ENCODE assay signal across 25 cellular contexts in genomic region chr4:135382280-135382679, GRCh38.
"Had no signal": no experiment of that assay in that cellular context is flagged by ENCODE, and none has a peak within 500 bp of the region (broad histone marks: within the 10 kb centered on the region; RNA-seq: fewer than 3 reads in every experiment).

No MANE protein-coding gene starts in this region.

- H3K36me3 ChIP-seq: esophagus squamous epithelium, ovary, right lobe of liver, tibial nerve, uterus had no signal

- H3K27ac Mint-ChIP-seq: activated CD4-positive, alpha-beta memory T cell treated with anti-CD3 and anti-CD28 coated beads, Interleukin-2, amount 10 ng/mL, durations not matched to agents 7 days and 5 days; activated CD8-positive, alpha-beta memory T cell treated with anti-CD3 and anti-CD28 coated beads, Interleukin-2, amount 10 ng/mL, durations not matched to agents 7 days and 5 days; activated naive CD8-positive, alpha-beta T cell treated with anti-CD3 and anti-CD28 coated beads, Interleukin-2, amount 50 U/mL, for 24 hours; activated T-helper 2 cell treated with anti-CD3 and anti-CD28 coated beads, Interferon-gamma antibody, Interleukin-2, Interleukin-4, amounts not matched to agents 10 μg/mL and 5 μg/mL and 100 μg/mL, durations not matched to agents 14 hours and 24 hours and 36 hours; naive thymus-derived CD8-positive, alpha-beta T cell; stimulated activated naive CD8-positive, alpha-beta T cell treated with anti-CD3 and anti-CD28 coated beads, Interleukin-15, Interleukin-2, amounts not matched to agents 100 ng/mL and 50 ng/mL, for 24 hours; T-helper 2 cell treated with Interferon-gamma antibody and Interleukin-4, amounts not matched to agents 5 μg/mL and 100 μg/mL, for 36 hours had no signal

- ATAC-seq: activated CD8-positive, alpha-beta memory T cell treated with anti-CD3 and anti-CD28 coated beads, Interleukin-2, amount 10 ng/mL, durations not matched to agents 7 days and 5 days; activated naive CD8-positive, alpha-beta T cell treated with anti-CD3 and anti-CD28 coated beads, Interleukin-2, amount 50 U/mL, for 24 hours; left cardiac atrium; naive thymus-derived CD8-positive, alpha-beta T cell; right lobe of liver had no signal

- H3K27me3 ChIP-seq: esophagus squamous epithelium, ovary, right lobe of liver, tibial nerve, uterus had no signal

- H3K4me3 ChIP-seq: esophagus squamous epithelium, ovary, right lobe of liver, tibial nerve, uterus had no signal

- H3K4me1 ChIP-seq: esophagus squamous epithelium, right lobe of liver, tibial nerve, uterus had no signal

- DNase-seq: activated CD4-positive, alpha-beta memory T cell treated with anti-CD3 and anti-CD28 coated beads, Interleukin-2, amount 10 ng/mL, durations not matched to agents 7 days and 5 days; activated CD4-positive, alpha-beta T cell treated with anti-CD3 and anti-CD28 coated beads for 48 hours; activated CD4-positive, CD25-positive, alpha-beta regulatory T cell; activated CD8-positive, alpha-beta memory T cell treated with anti-CD3 and anti-CD28 coated beads, Interleukin-2, amount 10 ng/mL, durations not matched to agents 7 days and 5 days; activated naive CD4-positive, alpha-beta T cell treated with Interleukin-2 at 50 U/mL for 16 hours; activated naive CD8-positive, alpha-beta T cell treated with anti-CD3 and anti-CD28 coated beads, Interleukin-2, amount 50 U/mL, for 24 hours; activated T-cell treated with anti-CD3 and anti-CD28 coated beads, Interleukin-2, amount 50 U/mL, for 1 hour; anterior cingulate cortex; dermis blood vessel endothelial cell; effector memory CD4-positive, alpha-beta T cell; esophagus squamous epithelium; left cardiac atrium; naive thymus-derived CD8-positive, alpha-beta T cell; ovary; right lobe of liver; small intestine; stimulated activated CD4-positive, alpha-beta T cell treated with anti-CD3 and anti-CD28 coated beads, Interleukin-15, amount 100 ng/mL, for 24 hours; stimulated activated CD4-positive, alpha-beta T cell treated with anti-CD3 and anti-CD28 coated beads, Interleukin-2, amount 100 ng/mL, for 48 hours; uterus had no signal

- H3K27me3 Mint-ChIP-seq: activated CD4-positive, alpha-beta memory T cell treated with anti-CD3 and anti-CD28 coated beads, Interleukin-2, amount 10 ng/mL, durations not matched to agents 7 days and 5 days; activated CD8-positive, alpha-beta memory T cell treated with anti-CD3 and anti-CD28 coated beads, Interleukin-2, amount 10 ng/mL, durations not matched to agents 7 days and 5 days; activated naive CD8-positive, alpha-beta T cell treated with anti-CD3 and anti-CD28 coated beads, Interleukin-2, amount 50 U/mL, for 24 hours; naive thymus-derived CD8-positive, alpha-beta T cell; stimulated activated naive CD8-positive, alpha-beta T cell treated with anti-CD3 and anti-CD28 coated beads, Interleukin-15, Interleukin-2, amounts not matched to agents 100 ng/mL and 50 ng/mL, for 24 hours had no signal

- H3K36me3 Mint-ChIP-seq: activated CD8-positive, alpha-beta memory T cell treated with anti-CD3 and anti-CD28 coated beads, Interleukin-2, amount 10 ng/mL, durations not matched to agents 7 days and 5 days; naive thymus-derived CD8-positive, alpha-beta T cell had no signal

- H3K27ac ChIP-seq: esophagus squamous epithelium, ovary, right lobe of liver, tibial nerve, uterus had no signal

- H3K4me1 Mint-ChIP-seq: activated CD4-positive, alpha-beta memory T cell treated with anti-CD3 and anti-CD28 coated beads, Interleukin-2, amount 10 ng/mL, durations not matched to agents 7 days and 5 days; activated CD8-positive, alpha-beta memory T cell treated with anti-CD3 and anti-CD28 coated beads, Interleukin-2, amount 10 ng/mL, durations not matched to agents 7 days and 5 days; activated naive CD8-positive, alpha-beta T cell treated with anti-CD3 and anti-CD28 coated beads, Interleukin-2, amount 50 U/mL, for 24 hours had no signal

- H3K9me3 ChIP-seq: ovary, right lobe of liver, tibial nerve, uterus had no signal

- FAIRE-seq: bronchial epithelial cell, islet of Langerhans, small intestine had no signal

- H3K4me3 Mint-ChIP-seq: activated CD4-positive, alpha-beta memory T cell treated with anti-CD3 and anti-CD28 coated beads, Interleukin-2, amount 10 ng/mL, durations not matched to agents 7 days and 5 days; activated CD8-positive, alpha-beta memory T cell treated with anti-CD3 and anti-CD28 coated beads, Interleukin-2, amount 10 ng/mL, durations not matched to agents 7 days and 5 days; activated naive CD8-positive, alpha-beta T cell treated with anti-CD3 and anti-CD28 coated beads, Interleukin-2, amount 50 U/mL, for 24 hours; naive thymus-derived CD8-positive, alpha-beta T cell; stimulated activated naive CD8-positive, alpha-beta T cell treated with anti-CD3 and anti-CD28 coated beads, Interleukin-15, Interleukin-2, amounts not matched to agents 100 ng/mL and 50 ng/mL, for 24 hours; T-helper 2 cell treated with Interferon-gamma antibody and Interleukin-4, amounts not matched to agents 5 μg/mL and 100 μg/mL, for 36 hours had no signal
